ENCODE assay signal across 14 cellular contexts in the genomic region with DNA sequence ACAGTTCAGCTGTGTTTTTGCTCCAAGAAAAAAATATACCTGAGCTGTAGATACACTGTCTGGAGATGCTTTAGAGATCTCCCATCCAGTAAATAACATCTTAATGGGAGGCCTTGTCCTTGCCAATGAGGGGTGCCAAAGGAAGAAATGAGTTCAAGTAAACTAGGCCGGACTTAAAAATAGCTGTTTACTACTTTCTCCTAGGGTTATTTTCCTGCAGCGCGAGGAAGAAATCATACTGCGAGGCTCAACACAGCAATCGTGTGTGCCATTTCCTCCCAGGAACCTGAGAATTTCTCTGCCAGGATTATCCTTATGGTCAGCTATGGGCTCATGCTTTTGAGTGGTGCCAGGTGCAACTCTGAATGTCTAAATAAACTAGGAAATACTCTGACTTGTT.
"Had no signal": no experiment of that assay in that cellular context is flagged by ENCODE, and none has a peak within 500 bp of the region (broad histone marks: within the 10 kb centered on the region; RNA-seq: fewer than 3 reads in every experiment).

No MANE protein-coding gene starts in this region.

- H3K36me3 Mint-ChIP-seq: neural progenitor cell had no signal

- DNase-seq: activated gamma-delta T cell; adrenal gland; effector memory CD8-positive, alpha-beta T cell; esophagus squamous epithelium; left cardiac atrium; mesendoderm; naive thymus-derived CD4-positive, alpha-beta T cell; psoas muscle; right cardiac atrium; stimulated activated naive CD8-positive, alpha-beta T cell treated with anti-CD3 and anti-CD28 coated beads, Interleukin-15, Interleukin-2, amounts not matched to agents 100 U/mL and 50 U/mL, for 24 hours; tibial artery had no signal

- H3K27ac Mint-ChIP-seq: activated naive CD4-positive, alpha-beta T cell treated with anti-CD3 and anti-CD28 coated beads, Interleukin-2, amount 50 U/mL, for 24 hours; effector memory CD8-positive, alpha-beta T cell; neural progenitor cell had no signal

- H3K9me3 Mint-ChIP-seq: effector memory CD8-positive, alpha-beta T cell had no signal

- ATAC-seq: activated CD4-positive, CD25-positive, alpha-beta regulatory T cell treated with anti-CD3 and anti-CD28 coated beads, Interleukin-2, amount 50 U/mL, for 24 hours; effector memory CD8-positive, alpha-beta T cell; naive thymus-derived CD4-positive, alpha-beta T cell; right cardiac atrium; stimulated activated naive CD8-positive, alpha-beta T cell treated with anti-CD3 and anti-CD28 coated beads, Interleukin-15, Interleukin-2, amounts not matched to agents 100 U/mL and 50 U/mL, for 24 hours had no signal

- H3K27me3 Mint-ChIP-seq: activated naive CD4-positive, alpha-beta T cell treated with anti-CD3 and anti-CD28 coated beads, Interleukin-2, amount 50 U/mL, for 24 hours; naive thymus-derived CD4-positive, alpha-beta T cell had no signal

- H3K4me3 Mint-ChIP-seq: activated naive CD4-positive, alpha-beta T cell treated with anti-CD3 and anti-CD28 coated beads, Interleukin-2, amount 50 U/mL, for 24 hours; effector memory CD8-positive, alpha-beta T cell; naive thymus-derived CD4-positive, alpha-beta T cell; neural progenitor cell had no signal
